Comparison of ENCODE assay signal across 17 cellular contexts in the genomic region with DNA sequence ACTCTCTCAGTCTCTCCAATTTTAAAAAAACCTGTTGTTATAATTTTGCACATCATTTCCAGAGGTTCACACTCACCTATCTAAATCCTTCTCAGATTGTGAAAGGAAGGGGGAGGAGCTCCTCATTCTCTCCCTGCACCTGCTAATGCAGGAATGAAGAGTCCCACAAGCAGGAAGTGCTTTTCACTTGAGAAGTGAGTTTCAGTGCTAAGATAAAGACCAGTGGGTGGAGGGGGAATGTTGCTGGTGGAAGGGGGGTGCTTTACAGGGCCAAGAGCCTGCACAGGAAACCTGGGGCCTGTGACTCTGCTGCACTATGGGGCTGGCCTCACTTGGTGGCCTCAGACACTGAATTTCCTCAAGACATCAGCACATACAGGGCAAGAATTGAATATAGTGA.
"Had no signal": no experiment of that assay in that cellular context is flagged by ENCODE, and none has a peak within 500 bp of the region (broad histone marks: within the 10 kb centered on the region; RNA-seq: fewer than 3 reads in every experiment).

No MANE protein-coding gene starts in this region.

- H3K36me3 Mint-ChIP-seq: neural progenitor cell had no signal

- H2AFZ ChIP-seq: neural progenitor cell, parathyroid adenoma had no signal

- H3K36me3 ChIP-seq: gastrocnemius medialis, heart right ventricle, neural progenitor cell, tibial artery had no signal

- H3K4me3 Mint-ChIP-seq: activated T-cell treated with anti-CD3 and anti-CD28 coated beads, Interleukin-2, amount 50 U/mL, for 72 hours; neural progenitor cell had no signal

- H3K4me1 ChIP-seq: gastrocnemius medialis, heart right ventricle, parathyroid adenoma, tibial artery had no signal

- H3K27me3 ChIP-seq: gastrocnemius medialis, heart right ventricle, neural progenitor cell, tibial artery had no signal

- ATAC-seq: activated T-cell treated with anti-CD3 and anti-CD28 coated beads, Interleukin-2, amount 50 U/mL, for 72 hours; gastrocnemius medialis; heart right ventricle had no signal

- H3K4me3 ChIP-seq: gastrocnemius medialis, heart right ventricle, neural progenitor cell, tibial artery had no signal

- H3K79me2 ChIP-seq: parathyroid adenoma had no signal

- H3K4me2 ChIP-seq: neural progenitor cell had no signal

- H3K9me3 ChIP-seq: gastrocnemius medialis, heart right ventricle, tibial artery had no signal

- H3K9me3 Mint-ChIP-seq: activated T-cell treated with anti-CD3 and anti-CD28 coated beads, Interleukin-2, amount 50 U/mL, for 72 hours had no signal

- H3K27ac ChIP-seq: epithelial cell of prostate, gastrocnemius medialis, heart right ventricle, neural progenitor cell, parathyroid adenoma, tibial artery had no signal

- H3K27ac Mint-ChIP-seq: activated T-cell treated with anti-CD3 and anti-CD28 coated beads, Interleukin-2, amount 50 U/mL, for 72 hours had no signal

- DNase-seq: activated CD4-positive, alpha-beta T cell treated with anti-CD3 and anti-CD28 coated beads, Interleukin-2, amount 50 U/mL, for 4 hours; activated CD4-positive, CD25-positive, alpha-beta regulatory T cell treated with anti-CD3 and anti-CD28 coated beads, Interleukin-2, amount 50 U/mL, for 72 hours; activated gamma-delta T cell treated with Interleukin-2 at 50 U/mL for 16 hours; activated T-cell treated with anti-CD3 and anti-CD28 coated beads, Interleukin-2, amount 50 U/mL, for 72 hours; caudate nucleus; cortex of kidney; effector memory CD4-positive, alpha-beta T cell; gastrocnemius medialis; heart right ventricle; kidney glomerular epithelial cell; stimulated activated CD4-positive, alpha-beta T cell treated with anti-CD3 and anti-CD28 coated beads, Interleukin-15, amount 100 ng/mL, for 24 hours; stimulated activated CD4-positive, alpha-beta T cell treated with anti-CD3 and anti-CD28 coated beads, Interleukin-4, amount 100 ng/mL, for 4 hours; T-helper 9 cell; tibial artery had no signal
